In genomic region chr21:45874716-45875415, GRCh38 we compare ENCODE assay signal across 1 cellular context.
TF ChIP-seq lines count a peak whose summit lies in the region.

No MANE protein-coding gene starts in this region.

TF ChIP-seq in HepG2, 621 proteins besides CTCF, POLR2A, EP300 and RAD21 (continued from another document and continues in another):
- TF ChIP-seq ARID5B (CRISPR knock-in tag; IDR thresholded peaks at IDR 0.05) (peak; percentile 25; the same call in 1 of the 2 replicates), TOPORS (CRISPR knock-in tag; IDR thresholded peaks at IDR 0.05) (no peak), TFAP4 (IDR thresholded peaks at IDR 0.05; ENCODE audit: borderline replicate concordance, low read depth) (peak; percentile 56; the same call in 1 of the 2 replicates), SYNCRIP (IDR thresholded peaks at IDR 0.05; ENCODE audit: insufficient read depth, low read depth, low read length) (no peak), ZMYM2 (CRISPR knock-in tag; IDR thresholded peaks at IDR 0.05) (no peak), SRY (CRISPR knock-in tag; IDR thresholded peaks at IDR 0.05) (no peak), ZNF780A (CRISPR knock-in tag; IDR thresholded peaks at IDR 0.05) (no peak), ZSCAN30 (CRISPR knock-in tag; IDR thresholded peaks at IDR 0.05) (no peak), ZNF446 (CRISPR knock-in tag; IDR thresholded peaks at IDR 0.05) (no peak), ZNF362 (CRISPR knock-in tag; IDR thresholded peaks at IDR 0.05; ENCODE audit: borderline replicate concordance) (no peak), MEIS1 (CRISPR knock-in tag; IDR thresholded peaks at IDR 0.05; ENCODE audit: borderline replicate concordance) (no peak), HOMEZ (CRISPR knock-in tag; IDR thresholded peaks at IDR 0.05; ENCODE audit: low read depth) (no peak), HDAC1 (CRISPR knock-in tag; IDR thresholded peaks at IDR 0.05) (peak; percentile 53; the same call in 1 of the 2 replicates), HIC2 (CRISPR knock-in tag; IDR thresholded peaks at IDR 0.05; ENCODE audit: low read depth) (no peak), NR2F2 (IDR thresholded peaks at IDR 0.05; ENCODE audit: borderline replicate concordance, low read depth) (no peak), ZSCAN21 (CRISPR knock-in tag; IDR thresholded peaks at IDR 0.05; ENCODE audit: borderline replicate concordance) (no peak), ZNF598 (CRISPR knock-in tag; IDR thresholded peaks at IDR 0.05; ENCODE audit: borderline replicate concordance) (no peak), HDAC2 (CRISPR knock-in tag; IDR thresholded peaks at IDR 0.05) (no peak), ZGPAT (CRISPR knock-in tag; IDR thresholded peaks at IDR 0.05) (0 out of 2 replicates have a peak, but pooled peaks have one; percentile 27), FOXO4 (CRISPR knock-in tag; conservative IDR thresholded peaks at IDR 0.05) (no peak), ZNF850 (CRISPR knock-in tag; conservative IDR thresholded peaks at IDR 0.05) (no peak), ZNF3 (CRISPR knock-in tag; IDR thresholded peaks at IDR 0.05) (no peak), SIX1 (CRISPR knock-in tag; IDR thresholded peaks at IDR 0.05; ENCODE audit: borderline replicate concordance) (no peak), MAX (IDR thresholded peaks at IDR 0.05) (0 out of 2 replicates have a peak, but pooled peaks have one; percentile 28), ZNF570 (CRISPR knock-in tag; IDR thresholded peaks at IDR 0.05; ENCODE audit: borderline replicate concordance) (no peak), ZNF776 (CRISPR knock-in tag; IDR thresholded peaks at IDR 0.05) (no peak), ZNF660 (CRISPR knock-in tag; IDR thresholded peaks at IDR 0.05; ENCODE audit: borderline replicate concordance, low read depth) (no peak), NFE2 (CRISPR knock-in tag; IDR thresholded peaks at IDR 0.05) (no peak), ZNF75D (CRISPR knock-in tag; IDR thresholded peaks at IDR 0.05; ENCODE audit: borderline replicate concordance) (no peak), SAP130 (CRISPR knock-in tag; IDR thresholded peaks at IDR 0.05; ENCODE audit: low read depth) (peak; percentile 42; the same call in 1 of the 2 replicates), ZNF24 (IDR thresholded peaks at IDR 0.05) (no peak), KDM6A (CRISPR knock-in tag; IDR thresholded peaks at IDR 0.05; ENCODE audit: low read depth) (no peak), HOXD1 (CRISPR knock-in tag; IDR thresholded peaks at IDR 0.05) (no peak), ZNF7 (CRISPR knock-in tag; IDR thresholded peaks at IDR 0.05) (no peak), ATF5 (CRISPR knock-in tag; IDR thresholded peaks at IDR 0.05; ENCODE audit: low read depth) (no peak), ZNF652 (CRISPR knock-in tag; IDR thresholded peaks at IDR 0.05; ENCODE audit: borderline replicate concordance, low read depth) (no peak), ZNF230 (CRISPR knock-in tag; IDR thresholded peaks at IDR 0.05) (no peak), SMAD1 (CRISPR knock-in tag; IDR thresholded peaks at IDR 0.05; ENCODE audit: borderline replicate concordance, low read depth) (no peak), TMF1 (CRISPR knock-in tag; IDR thresholded peaks at IDR 0.05; ENCODE audit: low read depth) (no peak), CHCHD3 (CRISPR knock-in tag; IDR thresholded peaks at IDR 0.05) (no peak), TCF7L2 (IDR thresholded peaks at IDR 0.05; ENCODE audit: low read depth, low read length) (no peak), POGK (CRISPR knock-in tag; conservative IDR thresholded peaks at IDR 0.05) (no peak), ZNF232 (CRISPR knock-in tag; IDR thresholded peaks at IDR 0.05; ENCODE audit: borderline replicate concordance) (no peak), ZNF691 (CRISPR knock-in tag; IDR thresholded peaks at IDR 0.05; ENCODE audit: borderline replicate concordance, low read depth) (no peak), ZFP1 (CRISPR knock-in tag; IDR thresholded peaks at IDR 0.05) (no peak), NFRKB (IDR thresholded peaks at IDR 0.05) (no peak), ZNF672 (CRISPR knock-in tag; IDR thresholded peaks at IDR 0.05) (no peak), KDM1A (CRISPR knock-in tag; IDR thresholded peaks at IDR 0.05) (no peak), GABPA (IDR thresholded peaks at IDR 0.05; ENCODE audit: low read depth, low read length) (no peak), GABPA (CRISPR knock-in tag; IDR thresholded peaks at IDR 0.05; ENCODE audit: low read depth) (no peak), TBL1XR1 (IDR thresholded peaks at IDR 0.05; ENCODE audit: borderline replicate concordance, low read length, partially characterized antibody) (no peak), ZNF367 (CRISPR knock-in tag; IDR thresholded peaks at IDR 0.05; ENCODE audit: borderline replicate concordance) (no peak), CENPX (CRISPR knock-in tag; IDR thresholded peaks at IDR 0.05) (no peak), ZNF597 (CRISPR knock-in tag; IDR thresholded peaks at IDR 0.05) (no peak), ONECUT2 (CRISPR knock-in tag; IDR thresholded peaks at IDR 0.05) (no peak)
